Comparison of ENCODE assay signal across 12 cellular contexts in the genomic region with DNA sequence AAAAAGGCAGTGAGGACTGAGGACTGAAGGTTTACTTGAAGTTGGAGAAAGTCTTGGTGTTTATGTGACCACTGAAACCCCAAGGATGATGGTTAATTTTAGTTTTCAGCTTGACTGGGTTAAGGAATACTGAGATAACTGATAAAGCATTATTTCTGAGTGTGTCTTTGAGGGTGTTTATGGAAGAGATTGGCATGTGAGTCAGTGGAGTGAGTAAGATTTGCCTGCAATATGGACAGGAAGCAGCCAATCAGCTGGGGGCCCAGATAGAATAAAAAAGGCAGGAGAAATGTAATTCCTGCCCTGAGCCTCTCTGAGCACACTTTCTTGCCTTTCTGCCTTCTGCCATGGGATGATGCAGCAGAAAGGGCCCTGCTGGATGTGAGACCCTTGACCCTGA.
A peak's percentile ranks its signal among the peaks of the same experiment; 100 is the strongest.
DNase-seq lines count a peak whose midpoint lies in the region; ATAC-seq and TF ChIP-seq lines count a peak whose summit lies in the region.
"Had no signal": no experiment of that assay in that cellular context is flagged by ENCODE, and none has a peak within 500 bp of the region (broad histone marks: within the 10 kb centered on the region; RNA-seq: fewer than 3 reads in every experiment).

No MANE protein-coding gene starts in this region.

- no peak overlapping the region for H2AFZ ChIP-seq in mammary epithelial cell (ENCODE audit: low read depth, low read length)

- H3K4me1 ChIP-seq in mammary epithelial cell (ENCODE audit: insufficient read depth, low read length): no peaks in the 10 kb centered on the region
- H3K4me1 ChIP-seq: suprapubic skin had no signal

- peak; percentile 51 for DNase-seq in AG10803 (ENCODE audit: low read depth)
- peak; percentile 55 for DNase-seq in HS-5 (ENCODE audit: low read depth)
- peak; percentile 47 for DNase-seq in mammary epithelial cell
- DNase-seq in kidney epithelial cell (ENCODE audit: low read depth): peak; percentile 29
- no peak for DNase-seq in left lobe of liver (ENCODE audit: low spot score)
- no peak for DNase-seq in stimulated activated CD8-positive, alpha-beta memory T cell treated with anti-CD3 and anti-CD28 coated beads, Interleukin-4, amount 100 ng/mL, for 48 hours
- DNase-seq: activated CD4-positive, alpha-beta T cell treated with anti-CD3 and anti-CD28 coated beads, Interleukin-2, amount 50 U/mL, for 4 hours; H9; T-helper 2 cell had no signal

- H3K27ac ChIP-seq in mammary epithelial cell (ENCODE audit: insufficient read depth, low read depth, low read length): no peak overlapping the region
- H3K27ac ChIP-seq: suprapubic skin had no signal

- no peak overlapping the region for H3K4me3 ChIP-seq in AG10803 (ENCODE audit: low read length)
- no peak overlapping the region for H3K4me3 ChIP-seq in mammary epithelial cell (replicated peaks in 1 of 3; ENCODE audit: insufficient read depth in 1 of 3, low read depth in 2 of 3, low read length in 3 of 3)
- no peak overlapping the region for H3K4me3 ChIP-seq in kidney epithelial cell (ENCODE audit: low read depth, low read length)
- H3K4me3 ChIP-seq: suprapubic skin had no signal

- no peaks in the 10 kb centered on the region for H3K27me3 ChIP-seq in mammary epithelial cell (ENCODE audit: insufficient read depth, low read length)
- H3K27me3 ChIP-seq in kidney epithelial cell (ENCODE audit: control insufficient read depth, insufficient read depth, low read length): no peaks in the 10 kb centered on the region
- H3K27me3 ChIP-seq: suprapubic skin had no signal

- H3K9me3 ChIP-seq in mammary epithelial cell (replicated peaks; ENCODE audit: insufficient read depth, low read length): no peaks in the 10 kb centered on the region
- H3K9me3 ChIP-seq: suprapubic skin had no signal

- no TSS peak for BruUV-seq in mammary epithelial cell (replicated peaks; lab: Mats Ljungman, UMichigan)

- dilution Hi-C loops in mammary epithelial cell (cut with HindIII; ENCODE audit: low sequenced_read_pairs): no loop called here

- CTCF ChIA-PET in mammary epithelial cell (lab: Charles Lee; ENCODE audit: low non-redundant PET): no interaction called here

- intact Hi-C loops in mammary epithelial cell (cut with micrococcal nuclease): no loop called here

- H4K20me1 ChIP-seq in mammary epithelial cell (ENCODE audit: insufficient read depth, low read length): no peaks in the 10 kb centered on the region

- H3K4me2 ChIP-seq in mammary epithelial cell (ENCODE audit: insufficient read depth, low read depth, low read length): no peak overlapping the region

- no peak overlapping the region for H3K9ac ChIP-seq in mammary epithelial cell (ENCODE audit: insufficient read depth, low read length)

- TF ChIP-seq CTCF in AG10803 (conservative IDR thresholded peaks at IDR 0.05; ENCODE audit: low read length): no peak
- TF ChIP-seq CTCF in mammary epithelial cell (conservative IDR thresholded peaks at IDR 0.05 in 1 of 2, IDR thresholded peaks at IDR 0.05 in 1 of 2; ENCODE audit: extremely low read depth in 1 of 2, insufficient read depth in 1 of 2, low read depth in 1 of 2, low read length in 2 of 2): no peak
- TF ChIP-seq CTCF in kidney epithelial cell (IDR thresholded peaks at IDR 0.05; ENCODE audit: insufficient read depth, low read length, poor library complexity, severe bottlenecking): no peak

- H3K79me2 ChIP-seq in mammary epithelial cell (ENCODE audit: insufficient read depth, low read length): no peaks in the 10 kb centered on the region

- no peaks in the 10 kb centered on the region for H3K36me3 ChIP-seq in mammary epithelial cell (ENCODE audit: insufficient read depth, low read length)
- no peaks in the 10 kb centered on the region for H3K36me3 ChIP-seq in kidney epithelial cell (ENCODE audit: control insufficient read depth, insufficient read depth, low read length)
- H3K36me3 ChIP-seq: suprapubic skin had no signal

- in situ Hi-C loops in mammary epithelial cell (cut with MboI; ENCODE audit: low sequenced_read_pairs in 2 of 2): no loop called here

- ATAC-seq in left lobe of liver (no peak), HG03045 (IDR thresholded peaks at IDR 0.05; ENCODE audit: unreplicated experiment) (no peak), HG03469 (IDR thresholded peaks at IDR 0.05; ENCODE audit: unreplicated experiment) (no peak)

Comparison
In these comparisons a context has a peak if more than half of its experiments do, and no peak if none do; other contexts are left out.
1. DNase-seq: peak in AG10803 (single experiment), HS-5 (single experiment), mammary epithelial cell (single experiment) and kidney epithelial cell (single experiment); none in left lobe of liver (single experiment) and stimulated activated CD8-positive, alpha-beta memory T cell treated with anti-CD3 and anti-CD28 coated beads, Interleukin-4, amount 100 ng/mL, for 48 hours (single experiment).